Comparison of ENCODE assay signal across 26 cellular contexts in genomic region chr12:38160318-38161122, GRCh38.
"Had no signal": no experiment of that assay in that cellular context is flagged by ENCODE, and none has a peak within 500 bp of the region (broad histone marks: within the 10 kb centered on the region; RNA-seq: fewer than 3 reads in every experiment).

No MANE protein-coding gene starts in this region.

- H3K27me3 ChIP-seq: colonic mucosa, esophagus squamous epithelium, pancreas, stomach, thyroid gland had no signal

- H3K4me1 Mint-ChIP-seq: immature natural killer cell; natural killer cell; stimulated activated effector memory CD8-positive, alpha-beta T cell treated with anti-CD3 and anti-CD28 coated beads, Interleukin-12 subunit alpha, Interleukin-12 subunit beta, amount 100 ng/mL, for 72 hours had no signal

- H3K36me3 ChIP-seq: colonic mucosa, esophagus squamous epithelium, left ventricle myocardium inferior, lower lobe of right lung, pancreas, stomach, thyroid gland had no signal

- DNase-seq: colonic mucosa; effector CD8-positive, alpha-beta T cell; esophagus squamous epithelium; foreskin melanocyte; glutamatergic neuron; hypothalamus; immature natural killer cell; islet precursor cell; kidney glomerular epithelial cell; left colon; left ventricle myocardium inferior; lower lobe of right lung; natural killer cell; occipital lobe; stimulated activated CD4-positive, alpha-beta T cell treated with anti-CD3 and anti-CD28 coated beads, Interleukin-2, amount 100 ng/mL, for 24 hours; stimulated activated CD4-positive, alpha-beta T cell treated with anti-CD3 and anti-CD28 coated beads, Interleukin-4, amount 100 ng/mL, for 24 hours; stimulated activated naive CD4-positive, alpha-beta T cell treated with Interleukin-2 at 50 U/mL for 16 hours; stomach; thyroid gland had no signal

- H3K36me3 Mint-ChIP-seq: immature natural killer cell; stimulated activated effector memory CD8-positive, alpha-beta T cell treated with anti-CD3 and anti-CD28 coated beads, Interleukin-12 subunit alpha, Interleukin-12 subunit beta, amount 100 ng/mL, for 72 hours; type B pancreatic cell had no signal

- H3K27ac Mint-ChIP-seq: dendritic cell treated with granulocyte-macrophage colony-stimulating factor and Interleukin-4, amounts not matched to agents 40 ng/mL and 50 ng/mL, for 4 days; immature natural killer cell; natural killer cell; progenitor cell of endocrine pancreas; stimulated activated effector memory CD8-positive, alpha-beta T cell treated with anti-CD3 and anti-CD28 coated beads, Interleukin-12 subunit alpha, Interleukin-12 subunit beta, amount 100 ng/mL, for 72 hours; type B pancreatic cell had no signal

- ATAC-seq: left colon, natural killer cell, pancreas, sciatic nerve had no signal

- H3K4me1 ChIP-seq: colonic mucosa, esophagus squamous epithelium, left ventricle myocardium inferior, lower lobe of right lung, pancreas, stomach, thyroid gland had no signal

- H3K4me3 Mint-ChIP-seq: dendritic cell treated with granulocyte-macrophage colony-stimulating factor and Interleukin-4, amounts not matched to agents 40 ng/mL and 50 ng/mL, for 4 days; immature natural killer cell; natural killer cell; stimulated activated effector memory CD8-positive, alpha-beta T cell treated with anti-CD3 and anti-CD28 coated beads, Interleukin-12 subunit alpha, Interleukin-12 subunit beta, amount 100 ng/mL, for 72 hours; type B pancreatic cell had no signal

- H3K27me3 Mint-ChIP-seq: dendritic cell treated with granulocyte-macrophage colony-stimulating factor and Interleukin-4, amounts not matched to agents 40 ng/mL and 50 ng/mL, for 4 days; progenitor cell of endocrine pancreas; type B pancreatic cell had no signal

- H3K9me3 ChIP-seq: colonic mucosa, lower lobe of right lung, pancreas, thyroid gland had no signal

- H3K4me3 ChIP-seq: colonic mucosa, esophagus squamous epithelium, left ventricle myocardium inferior, lower lobe of right lung, pancreas, smooth muscle cell, stomach, thyroid gland had no signal

- H3K27ac ChIP-seq: colonic mucosa, esophagus squamous epithelium, left ventricle myocardium inferior, lower lobe of right lung, pancreas, stomach, thyroid gland had no signal

- H3K9me3 Mint-ChIP-seq: type B pancreatic cell had no signal
